In the genomic region with DNA sequence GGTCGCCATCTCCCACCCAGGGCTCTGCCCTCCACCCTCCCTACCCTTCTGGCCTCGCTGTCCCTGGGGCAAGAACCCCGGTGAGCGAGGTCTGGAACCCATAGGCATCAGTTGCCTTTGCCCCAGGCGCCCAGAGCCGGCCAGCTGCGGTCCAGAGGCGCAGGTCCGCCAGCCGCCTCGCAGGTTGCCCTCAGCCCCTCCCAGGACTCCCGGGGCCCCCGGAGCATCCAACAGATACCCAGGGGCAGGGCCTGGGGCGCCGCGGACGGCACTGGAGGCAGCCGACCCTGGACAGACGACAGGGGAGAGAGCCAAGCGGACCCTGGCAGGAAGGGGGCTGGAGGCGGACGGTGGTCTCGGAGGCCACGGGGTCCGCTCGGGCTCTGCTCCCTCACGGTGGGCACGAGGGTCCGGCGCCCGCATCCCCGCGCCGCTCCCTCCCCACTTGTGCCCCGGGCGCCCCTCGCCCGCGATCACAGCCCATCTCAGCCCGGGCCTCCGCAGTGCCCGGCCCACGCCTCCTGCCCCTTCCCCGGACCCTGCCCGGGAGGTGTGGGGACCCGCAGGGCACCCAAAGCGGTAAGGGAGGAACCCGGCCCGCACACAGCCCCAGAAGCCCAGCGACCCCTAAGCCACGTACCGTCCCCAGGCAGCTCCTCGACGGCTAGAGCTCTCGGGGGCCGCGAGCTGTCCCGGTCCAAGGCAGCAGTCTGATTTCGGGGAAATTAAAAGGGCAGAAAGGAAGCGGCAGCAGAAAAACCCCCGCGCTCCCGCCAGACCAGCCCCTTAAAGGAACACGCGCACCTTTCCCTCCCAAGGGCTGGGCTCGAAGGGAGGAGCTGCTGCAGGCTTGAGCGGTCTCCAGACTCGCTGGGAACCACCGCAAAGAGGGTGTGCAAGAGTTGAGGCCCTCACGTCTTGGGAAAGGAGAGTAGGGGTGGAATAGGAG, we compare ENCODE assay signal across 8 cellular contexts. TPM values are rescaled to one million over a fixed set of nuclear protein-coding genes. Genes with fewer than 3 reads are reported as not detected.
DNase-seq lines count a peak whose midpoint lies in the region; ATAC-seq, FAIRE-seq and TF ChIP-seq lines count a peak whose summit lies in the region.

A gene with protein sequence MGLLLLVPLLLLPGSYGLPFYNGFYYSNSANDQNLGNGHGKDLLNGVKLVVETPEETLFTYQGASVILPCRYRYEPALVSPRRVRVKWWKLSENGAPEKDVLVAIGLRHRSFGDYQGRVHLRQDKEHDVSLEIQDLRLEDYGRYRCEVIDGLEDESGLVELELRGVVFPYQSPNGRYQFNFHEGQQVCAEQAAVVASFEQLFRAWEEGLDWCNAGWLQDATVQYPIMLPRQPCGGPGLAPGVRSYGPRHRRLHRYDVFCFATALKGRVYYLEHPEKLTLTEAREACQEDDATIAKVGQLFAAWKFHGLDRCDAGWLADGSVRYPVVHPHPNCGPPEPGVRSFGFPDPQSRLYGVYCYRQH (minus strand): TSS at position 726 of the 949 bp plus-strand sequence. CDS start 8,246 bp downstream, outside the sequence.

- peak within 1 kb of the TSS; percentile 14 for H3K4me2 ChIP-seq in GM12878 (ENCODE audit: control insufficient read depth, insufficient read depth)

- WGBS in GM12878 (ENCODE audit: insufficient coverage, insufficient replicate concordance, low lambda C conversion rate, missing lambda C conversion rate): 4% methylated on average over 45 of the region's 70 CpGs

- H3K9me3 Mint-ChIP-seq in T-helper 2 cell treated with Interferon-gamma antibody and Interleukin-4, amounts not matched to agents 5 μg/mL and 100 μg/mL, for 36 hours: no peaks in the 10 kb centered on the region

- peak within 1 kb of the TSS; percentile 78 for H3K27ac Mint-ChIP-seq in T-helper 2 cell treated with Interferon-gamma antibody and Interleukin-4, amounts not matched to agents 5 μg/mL and 100 μg/mL, for 36 hours

- no peaks in the 10 kb centered on the region for H3K36me3 ChIP-seq in GM12878 (ENCODE audit: control insufficient read depth in 2 of 2, insufficient read depth in 2 of 2, low read length in 1 of 2)

- H4K20me1 ChIP-seq in GM12878 (ENCODE audit: control insufficient read depth, insufficient read depth): no peaks in the 10 kb centered on the region

- H3K27ac ChIP-seq in GM12878 (ENCODE audit: control insufficient read depth, insufficient read depth): no peak within 1 kb of the TSS

- H3K4me1 Mint-ChIP-seq in T-helper 2 cell treated with Interferon-gamma antibody and Interleukin-4, amounts not matched to agents 5 μg/mL and 100 μg/mL, for 36 hours (ENCODE audit: low read depth): peaks cover 17% of the 10 kb centered on the region

- peak within 1 kb of the TSS; percentile 32; the same call in 1 of the 2 replicates for H3K9ac ChIP-seq in GM12878 (ENCODE audit: control insufficient read depth, insufficient read depth, low read length)

- no peak for TF ChIP-seq RAD21 in GM12878 (IDR thresholded peaks at IDR 0.05; ENCODE audit: insufficient read depth, low read depth, low read length)

- H3K9me3 ChIP-seq in GM12878 (replicated peaks; ENCODE audit: control insufficient read depth, insufficient read depth, low read length): no peaks in the 10 kb centered on the region

- no peaks in the 10 kb centered on the region for H3K79me2 ChIP-seq in GM12878 (ENCODE audit: control insufficient read depth, insufficient read depth, low read length)

- TF ChIP-seq POLR2A in GM12878 (IDR thresholded peaks at IDR 0.05; ENCODE audit: low read depth, low read length): no peak

- peak within 1 kb of the TSS; percentile 64; the same call in 1 of the 2 replicates for H3K4me3 ChIP-seq in GM12878

- peak within 1 kb of the TSS; percentile 90 for H3K4me3 Mint-ChIP-seq in T-helper 2 cell treated with Interferon-gamma antibody and Interleukin-4, amounts not matched to agents 5 μg/mL and 100 μg/mL, for 36 hours

- SMC1A ChIA-PET in GM12878 (lab: Charles Lee; ENCODE audit: uncharacterized antibody, unreplicated experiment): interaction anchor here (1.1 kb wide), 1 partner anchor 10 kb away, joined by 6 read pairs; no protein-coding TSS in a partner anchor

- in situ Hi-C loops in GM12878 (cut with MboI): no loop called here

- RAD21 ChIA-PET in GM12878 (lab: Charles Lee; ENCODE audit: unreplicated experiment): interaction anchor here (1.0 to 2.2 kb wide), 2 partner anchors 9 to 17 kb away, joined by 3 to 9 read pairs; no protein-coding TSS in a partner anchor

- DNase-seq in D341Med (ENCODE audit: low spot score) (peak; percentile 61), GM12878 (ENCODE audit: low read depth, low spot score) (no peak), kidney glomerular epithelial cell (lab: John Stamatoyannopoulos, UW) (peak; percentile 21), GDM1 (lab: John Stamatoyannopoulos, UW) (no peak)
- peak; percentile 59 for DNase-seq in T-helper 2 cell treated with Interferon-gamma antibody and Interleukin-4, amounts not matched to agents 5 μg/mL and 100 μg/mL, for 36 hours (ENCODE audit: low spot score)
- peak; percentile 64 to 70 for DNase-seq in stimulated activated CD4-positive, alpha-beta T cell treated with anti-CD3 and anti-CD28 coated beads, Interleukin-4, amount 100 ng/mL, for 4 hours

- H3K4me1 ChIP-seq in GM12878 (ENCODE audit: control insufficient read depth, insufficient read depth, low read length): peaks cover 3% of the 10 kb centered on the region

- intact Hi-C loops in GM12878 (cut with micrococcal nuclease; ENCODE audit: unreplicated experiment): loop anchor here (1.0 to 2.0 kb wide), 4 partner anchors 122 to 282 kb away; no protein-coding TSS in a partner anchor

- FAIRE-seq in GM12878 (lab: Jason Lieb, UNC): no peak

- POLR2A ChIA-PET in GM12878 (lab: Charles Lee): no interaction called here

- ATAC-seq in HG02610 (IDR thresholded peaks at IDR 0.05; ENCODE audit: unreplicated experiment) (peak; percentile 72), GM12878 (peak; percentile 79), GM18519 (IDR thresholded peaks at IDR 0.05; ENCODE audit: low FRiP score, unreplicated experiment) (no peak)

- TF ChIP-seq EP300 in GM12878 (IDR thresholded peaks at IDR 0.05; ENCODE audit: borderline replicate concordance in 1 of 2, control insufficient read depth in 1 of 2, low read depth in 2 of 2, low read length in 2 of 2): no peak

- H2AFZ ChIP-seq in GM12878 (ENCODE audit: control insufficient read depth, low read depth, low read length): peak within 1 kb of the TSS; percentile 25

- H3K27me3 Mint-ChIP-seq in T-helper 2 cell treated with Interferon-gamma antibody and Interleukin-4, amounts not matched to agents 5 μg/mL and 100 μg/mL, for 36 hours (ENCODE audit: low read depth): peaks cover 2% of the 10 kb centered on the region

- no peak for TF ChIP-seq CTCF in GM12878 (IDR thresholded peaks at IDR 0.05 in 2 of 3, conservative IDR thresholded peaks at IDR 0.05 in 1 of 3; ENCODE audit: control insufficient read depth in 2 of 3, extremely low read depth in 1 of 3, insufficient read depth in 1 of 3, low read depth in 3 of 3, low read length in 3 of 3)

- CTCF ChIA-PET in GM12878 (lab: Yijun Ruan, JAX): interaction anchor here (0.6 to 2.9 kb wide), 15 partner anchors 10 to 440 kb away, joined by 3 to 18 read pairs (median 3); no protein-coding TSS in a partner anchor

- H3K36me3 Mint-ChIP-seq in T-helper 2 cell treated with Interferon-gamma antibody and Interleukin-4, amounts not matched to agents 5 μg/mL and 100 μg/mL, for 36 hours (ENCODE audit: low read depth): peaks cover 1% of the 10 kb centered on the region

- H3K27me3 ChIP-seq in GM12878 (replicated peaks in 1 of 2; ENCODE audit: control insufficient read depth in 2 of 2, insufficient read depth in 2 of 2, low read length in 1 of 2): peaks cover 0 to 5% of the 10 kb centered on the region in 2 experiments; a peak in 2 of 4 replicates

- no TSS peak for BruUV-seq in GM12878 (replicated peaks; lab: Mats Ljungman, UMichigan)

TF ChIP-seq in GM12878, 131 proteins besides CTCF, POLR2A, EP300 and RAD21:
- TF ChIP-seq YBX1 (IDR thresholded peaks at IDR 0.05) (no peak), IKZF1 (conservative IDR thresholded peaks at IDR 0.05) (peak; percentile 49; the same call in 1 of the 2 replicates), GATAD2B (conservative IDR thresholded peaks at IDR 0.05; ENCODE audit: low read depth) (peak; percentile 32; the same call in 1 of the 2 replicates)
- TF ChIP-seq, protein P1, sequence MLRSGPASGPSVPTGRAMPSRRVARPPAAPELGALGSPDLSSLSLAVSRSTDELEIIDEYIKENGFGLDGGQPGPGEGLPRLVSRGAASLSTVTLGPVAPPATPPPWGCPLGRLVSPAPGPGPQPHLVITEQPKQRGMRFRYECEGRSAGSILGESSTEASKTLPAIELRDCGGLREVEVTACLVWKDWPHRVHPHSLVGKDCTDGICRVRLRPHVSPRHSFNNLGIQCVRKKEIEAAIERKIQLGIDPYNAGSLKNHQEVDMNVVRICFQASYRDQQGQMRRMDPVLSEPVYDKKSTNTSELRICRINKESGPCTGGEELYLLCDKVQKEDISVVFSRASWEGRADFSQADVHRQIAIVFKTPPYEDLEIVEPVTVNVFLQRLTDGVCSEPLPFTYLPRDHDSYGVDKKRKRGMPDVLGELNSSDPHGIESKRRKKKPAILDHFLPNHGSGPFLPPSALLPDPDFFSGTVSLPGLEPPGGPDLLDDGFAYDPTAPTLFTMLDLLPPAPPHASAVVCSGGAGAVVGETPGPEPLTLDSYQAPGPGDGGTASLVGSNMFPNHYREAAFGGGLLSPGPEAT (IDR thresholded peaks at IDR 0.05; ENCODE audit: low read depth): peak; percentile 56; the same call in 1 of the 2 replicates

RNA-seq across cellular contexts. Expression of the gene that starts here (rescaled TPM):
- 5.8 and 6.3 TPM in 2 replicates for total RNA-seq in GM12878 (2013; cell fraction: nucleolus; rRNA removed)
- total RNA-seq in GM12878 (2014; rRNA removed) (3.7 and 6.0 TPM in 2 replicates), GM12878 (2014; rRNA removed; fragmentation: Illumina TruSeq; extraction: Trizol) (0.64 and 0.98 TPM in 2 replicates), GM12878 (2021) (2.9 and 3.1 TPM in 2 replicates)
- 0.26 TPM for polyA plus RNA-seq in GM12878 (2011; ENCODE audit: low read depth)
- polyA plus RNA-seq in GM12878 (2011; rRNA removed) (4.2 and 5.0 TPM in 2 replicates), GM12878 (2014; fragmentation: Illumina TruSeq; extraction: Trizol) (0.53 TPM in 1 of 2 replicates, not detected in the other), GM12878 (2014; fragmentation: Nextera tagmentation; extraction: Ambion mirVana) (under 1 TPM in 1 of 2 experiments, not detected in 1; 0.20 TPM), GM12878 (2014; rRNA removed) (2.6 and 3.2 TPM in 2 replicates), GM12878 (2016; fragmentation: Nextera tagmentation; extraction: Ambion mirVana) (1 to 10 TPM; 1.1 to 1.4 TPM)
- polyA plus RNA-seq in GM12878 (2011; cell fraction: cytosol; rRNA removed): 8.3 and 10.3 TPM in 2 replicates
- polyA plus RNA-seq in GM12878 (2011; cell fraction: nucleus; rRNA removed): 21.7 and 27.3 TPM in 2 replicates
- 0.79 and 1.5 TPM in 2 replicates for polyA plus RNA-seq in GM12878 (2012)
- 2.7 and 4.5 TPM in 2 replicates for polyA minus RNA-seq in GM12878 (2011; rRNA and poly(A)+ RNA removed)
- polyA minus RNA-seq in GM12878 (2011; cell fraction: cytosol; rRNA and poly(A)+ RNA removed): 1.5 and 2.2 TPM in 2 replicates
- polyA minus RNA-seq in GM12878 (2011; cell fraction: nucleus; rRNA and poly(A)+ RNA removed): 3.5 and 4.6 TPM in 2 replicates

Comparison
In these comparisons a context has a peak if more than half of its experiments do, and no peak if none do; other contexts are left out.
1. DNase-seq: peak in D341Med (single experiment), T-helper 2 cell treated with Interferon-gamma antibody and Interleukin-4, amounts not matched to agents 5 μg/mL and 100 μg/mL, for 36 hours (single experiment), kidney glomerular epithelial cell (single experiment) and stimulated activated CD4-positive, alpha-beta T cell treated with anti-CD3 and anti-CD28 coated beads, Interleukin-4, amount 100 ng/mL, for 4 hours (2 of 2); none in GM12878 (single experiment) and GDM1 (single experiment).